In the genomic region with DNA sequence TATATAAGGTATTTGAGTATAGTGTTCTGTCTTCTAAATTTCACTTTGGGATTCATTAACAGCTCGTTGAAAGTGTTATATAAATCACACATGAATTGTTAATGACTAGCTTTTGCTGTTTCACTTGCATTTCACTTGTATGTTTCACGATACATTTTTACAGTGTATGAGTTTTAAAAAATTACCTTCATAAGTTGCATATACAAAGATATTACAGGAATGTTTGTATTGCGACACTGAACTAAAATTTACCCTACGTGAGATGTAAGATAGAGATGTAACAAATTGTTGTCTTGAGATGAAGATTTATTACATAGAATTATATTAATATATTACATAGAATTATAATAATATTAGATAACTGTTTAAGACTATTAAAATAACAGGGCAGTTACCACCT, we compare ENCODE assay signal across 10 cellular contexts. TPM values are rescaled to one million over a fixed set of nuclear protein-coding genes. Genes with fewer than 3 reads are reported as not detected.
DNase-seq lines count a peak whose midpoint lies in the region; ATAC-seq and TF ChIP-seq lines count a peak whose summit lies in the region.
"Had no signal": no experiment of that assay in that cellular context is flagged by ENCODE, and none has a peak within 500 bp of the region (broad histone marks: within the 10 kb centered on the region; RNA-seq: fewer than 3 reads in every experiment).

No MANE protein-coding gene starts in this region.

- TF ChIP-seq EP300 in sigmoid colon (IDR thresholded peaks at IDR 0.05), result no peak

- H3K27ac ChIP-seq in SJCRH30, result no peak overlapping the region
- peak overlapping the region in 2 of 4 donors; percentile 87 to 91 for H3K27ac ChIP-seq in esophagus squamous epithelium
- peak overlapping the region in 2 of 4 donors; percentile 83 to 88 for H3K27ac ChIP-seq in sigmoid colon
- H3K27ac ChIP-seq: foreskin keratinocyte had no signal

- TF ChIP-seq POLR2A in esophagus squamous epithelium (IDR thresholded peaks at IDR 0.05), result no peak
- no peak for TF ChIP-seq POLR2A in sigmoid colon (IDR thresholded peaks at IDR 0.05)

- no peak for ATAC-seq in GM19463 (IDR thresholded peaks at IDR 0.05; ENCODE audit: unreplicated experiment)
- no peak for ATAC-seq in HG02884 (IDR thresholded peaks at IDR 0.05; ENCODE audit: unreplicated experiment)
- no peak for ATAC-seq in GM18498 (IDR thresholded peaks at IDR 0.05; ENCODE audit: unreplicated experiment)
- ATAC-seq: foreskin keratinocyte had no signal

- WGBS in esophagus squamous epithelium, 2 donors, result 67 to 71% methylated on average over 4 of the region's 4 CpGs
- whole genome bisulfite sequencing in sigmoid colon, 2 donors, result 53 to 75% methylated on average over 4 of the region's 4 CpGs

- no peak for TF ChIP-seq CTCF in GM12864 (IDR thresholded peaks at IDR 0.05; ENCODE audit: low read depth, low read length, missing control alignments)
- TF ChIP-seq CTCF in esophagus squamous epithelium (IDR thresholded peaks at IDR 0.05), result no peak
- TF ChIP-seq CTCF in sigmoid colon (IDR thresholded peaks at IDR 0.05), result no peak

- H3K27me3 ChIP-seq in SJCRH30 (no peaks in the 10 kb centered on the region), esophagus squamous epithelium (no peaks in the 10 kb centered on the region), sigmoid colon (no peaks in the 10 kb centered on the region)
- H3K27me3 ChIP-seq: foreskin keratinocyte had no signal

- H3K4me1 ChIP-seq in SJCRH30 (peaks cover 12% of the 10 kb centered on the region), esophagus squamous epithelium (peaks cover 8 to 21% (median 9%) of the 10 kb centered on the region in 3 donors), sigmoid colon (peaks cover 0 to 16% (median 10%) of the 10 kb centered on the region in 4 donors)
- H3K4me1 ChIP-seq: foreskin keratinocyte had no signal

- H3K4me3 ChIP-seq in GM12864 (ENCODE audit: low read depth, low read length) (peak overlapping the region; percentile 89; the same call in 1 of the 2 replicates), SJCRH30 (peak overlapping the region; percentile 98), esophagus squamous epithelium (peak overlapping the region in 3 of 4 donors; percentile 83 to 94 (median 91)), sigmoid colon (peak overlapping the region in 3 of 4 donors; percentile 85 to 98 (median 97))

- intact Hi-C loops in esophagus squamous epithelium (cut with DNase I), result no loop called here
- intact Hi-C loops in sigmoid colon (cut with DNase I), result no loop called here

- DNase-seq in GM12864 (ENCODE audit: low read depth), result no peak
- DNase-seq in SJCRH30, result no peak
- DNase-seq in esophagus squamous epithelium (lab: John Stamatoyannopoulos, UW), result no peak
- no peak for DNase-seq in sigmoid colon
- DNase-seq in stimulated activated CD4-positive, alpha-beta T cell treated with anti-CD3 and anti-CD28 coated beads, Interleukin-4, amount 100 ng/mL, for 1 hour, result no peak
- DNase-seq: foreskin keratinocyte; stimulated activated CD4-positive, alpha-beta T cell treated with anti-CD3 and anti-CD28 coated beads, Interleukin-4, amount 100 ng/mL, for 4 hours had no signal

- H3K9me3 ChIP-seq in SJCRH30 (replicated peaks) (no peaks in the 10 kb centered on the region), esophagus squamous epithelium (no peaks in the 10 kb centered on the region), sigmoid colon (no peaks in the 10 kb centered on the region)

- H3K36me3 ChIP-seq in SJCRH30 (peaks cover 25% of the 10 kb centered on the region), esophagus squamous epithelium (peaks cover 10 to 48% (median 32%) of the 10 kb centered on the region in 3 donors), sigmoid colon (peaks cover 0 to 46% (median 29%) of the 10 kb centered on the region in 4 donors)

RNA-seq across cellular contexts. Expression of gene CDC16, which starts 1.5 kb away (rescaled TPM):
- 26.3 and 29.9 TPM in 2 replicates for total RNA-seq in SJCRH30 (2014; rRNA removed; shearing (Covaris generic))
- total RNA-seq in esophagus squamous epithelium, result 10 to 100 TPM; 22.9 to 40.2 (median 30.2) TPM
- total RNA-seq in sigmoid colon, result 10 to 100 TPM; 33.1 to 76.2 (median 44.2) TPM
- 10 to 100 TPM; 31.4 to 39.4 (median 33.6) TPM for polyA plus RNA-seq in sigmoid colon

RNA-seq across cellular contexts. Expression of gene UPF3A, which starts 45.2 kb away (rescaled TPM):
- total RNA-seq in SJCRH30 (2014; rRNA removed; shearing (Covaris generic)), result 32.0 and 34.1 TPM in 2 replicates
- total RNA-seq in esophagus squamous epithelium, result 10 to 100 TPM; 19.1 to 42.5 (median 25.6) TPM
- total RNA-seq in sigmoid colon, result 10 to 100 TPM; 32.4 to 65.9 (median 43.2) TPM
- 10 to 100 TPM; 25.7 to 44.4 (median 41.0) TPM for polyA plus RNA-seq in sigmoid colon

RNA-seq across cellular contexts. Expression of gene CFAP97D2, which starts 57.2 kb away (rescaled TPM):
- total RNA-seq in SJCRH30 (2014; rRNA removed; shearing (Covaris generic)), result 0.58 and 0.71 TPM in 2 replicates
- not detected for total RNA-seq in esophagus squamous epithelium
- not detected for total RNA-seq in sigmoid colon
- under 1 TPM in 1 of 3 donors, not detected in 2; 0.04 TPM for polyA plus RNA-seq in sigmoid colon
- total RNA-seq: foreskin keratinocyte had no signal
- polyA plus RNA-seq: foreskin keratinocyte had no signal
